10 cellular contexts compared by ENCODE assay signal in genomic region chr4:74624351-74625151, GRCh38.
DNase-seq lines count a peak whose midpoint lies in the region; ATAC-seq and TF ChIP-seq lines count a peak whose summit lies in the region.
"Had no signal": no experiment of that assay in that cellular context is flagged by ENCODE, and none has a peak within 500 bp of the region (broad histone marks: within the 10 kb centered on the region; RNA-seq: fewer than 3 reads in every experiment).

No MANE protein-coding gene starts in this region.

- H3K9me3 ChIP-seq in SJCRH30 (replicated peaks), result no peaks in the 10 kb centered on the region

- DNase-seq in HL-60 (ENCODE audit: low read depth in 1 of 2, low spot score in 1 of 2) (peak; percentile 36 to 63), SJCRH30 (peak; percentile 16 to 78), fibroblast of gingiva (ENCODE audit: low read depth) (peak; percentile 92)
- no peak for DNase-seq in stimulated activated naive CD8-positive, alpha-beta T cell treated with anti-CD3 and anti-CD28 coated beads, Interleukin-15, Interleukin-2, amounts not matched to agents 100 U/mL and 50 U/mL, for 24 hours
- DNase-seq: activated CD8-positive, alpha-beta memory T cell treated with anti-CD3 and anti-CD28 coated beads, Interleukin-2, amount 10 ng/mL, durations not matched to agents 7 days and 5 days; hypothalamus; NCI-H1694 had no signal

- no peaks in the 10 kb centered on the region for H3K36me3 ChIP-seq in SJCRH30

- ATAC-seq in stimulated activated naive CD8-positive, alpha-beta T cell treated with anti-CD3 and anti-CD28 coated beads, Interleukin-15, Interleukin-2, amounts not matched to agents 100 U/mL and 50 U/mL, for 24 hours, result peak; percentile 63
- ATAC-seq in HG02763 (IDR thresholded peaks at IDR 0.05; ENCODE audit: unreplicated experiment), result no peak
- ATAC-seq in HG03354 (IDR thresholded peaks at IDR 0.05; ENCODE audit: poor library complexity, severe bottlenecking, unreplicated experiment), result no peak
- no peak for ATAC-seq in HG03439 (IDR thresholded peaks at IDR 0.05; ENCODE audit: unreplicated experiment)
- ATAC-seq: activated CD8-positive, alpha-beta memory T cell treated with anti-CD3 and anti-CD28 coated beads, Interleukin-2, amount 10 ng/mL, durations not matched to agents 7 days and 5 days had no signal

- H3K4me3 ChIP-seq in HL-60 (replicated peaks; ENCODE audit: insufficient read depth, low read length), result no peak overlapping the region
- H3K4me3 ChIP-seq in SJCRH30, result no peak overlapping the region

- no peaks in the 10 kb centered on the region for H3K27me3 ChIP-seq in HL-60 (ENCODE audit: insufficient read depth, poor library complexity, severe bottlenecking)
- no peaks in the 10 kb centered on the region for H3K27me3 ChIP-seq in SJCRH30

- H3K4me1 ChIP-seq in SJCRH30, result peaks cover 38% of the 10 kb centered on the region

- no peak for TF ChIP-seq CTCF in HL-60 (IDR thresholded peaks at IDR 0.05; ENCODE audit: insufficient read depth, low read length)

- H3K27ac ChIP-seq in HL-60 (replicated peaks) (peak overlapping the region; percentile 41), SJCRH30 (peak overlapping the region; percentile 34)
